Comparison of ENCODE assay signal across 15 cellular contexts in genomic region chr9:87567047-87567446, GRCh38.
DNase-seq lines count a peak whose midpoint lies in the region; FAIRE-seq and TF ChIP-seq lines count a peak whose summit lies in the region.
"Had no signal": no experiment of that assay in that cellular context is flagged by ENCODE, and none has a peak within 500 bp of the region (broad histone marks: within the 10 kb centered on the region; RNA-seq: fewer than 3 reads in every experiment).

No MANE protein-coding gene starts in this region.

- dilution Hi-C loops in endothelial cell of umbilical vein (cut with MboI; ENCODE audit: extremely low pct_ligation_motif_present, low sequenced_read_pairs), result no loop called here

- H3K4me1 Mint-ChIP-seq in CD14-positive monocyte, result peaks cover 27% of the 10 kb centered on the region
- H3K4me1 Mint-ChIP-seq: activated B cell treated with CpG ODN at 0.5 μM for 24 hours had no signal

- POLR2A ChIA-PET in endothelial cell of umbilical vein (lab: Charles Lee), result no interaction called here

- H3K9ac ChIP-seq in endothelial cell of umbilical vein (replicated peaks; ENCODE audit: extremely low read depth, insufficient read depth, low read length) (no peak overlapping the region), parathyroid adenoma (no peak overlapping the region)

- H3K27ac Mint-ChIP-seq in CD14-positive monocyte, result peak overlapping the region in 1 of 7 donors; percentile 45
- H3K27ac Mint-ChIP-seq: activated B cell treated with CpG ODN at 0.5 μM for 24 hours had no signal

- peaks cover 38% of the 10 kb centered on the region for H3K4me1 ChIP-seq in endothelial cell of umbilical vein (ENCODE audit: control insufficient read depth, extremely low read depth, insufficient read depth, low read length)
- H3K4me1 ChIP-seq in parathyroid adenoma, result peaks cover 3% of the 10 kb centered on the region

- intact Hi-C loops in endothelial cell of umbilical vein (cut with micrococcal nuclease), result no loop called here
- intact Hi-C loops in CD14-positive monocyte (cut with micrococcal nuclease), result no loop called here

- BruUV-seq in endothelial cell of umbilical vein (replicated peaks; lab: Mats Ljungman, UMichigan), result no TSS peak

- TF ChIP-seq CTCF in endothelial cell of umbilical vein (IDR thresholded peaks at IDR 0.05; ENCODE audit: extremely low read depth in 1 of 2, insufficient read depth in 1 of 2, low read depth in 1 of 2, low read length in 2 of 2), result no peak
- no peak for TF ChIP-seq CTCF in parathyroid adenoma (IDR thresholded peaks at IDR 0.05)
- TF ChIP-seq CTCF in CD14-positive monocyte (IDR thresholded peaks at IDR 0.05), result no peak

- no peak overlapping the region for H3K4me3 Mint-ChIP-seq in CD14-positive monocyte
- H3K4me3 Mint-ChIP-seq: activated B cell treated with CpG ODN at 0.5 μM for 24 hours had no signal

- no peak overlapping the region for H3K27ac ChIP-seq in endothelial cell of umbilical vein (ENCODE audit: insufficient read depth, low read depth, low read length)
- no peak overlapping the region for H3K27ac ChIP-seq in parathyroid adenoma
- H3K27ac ChIP-seq: pancreas had no signal

- DNase-seq in DMS 273 treated with DMSO at 0.1 percent for 48 hours (lab: John Stamatoyannopoulos, UW) (peak; percentile 82), NCI-H226 (peak; percentile 59), endothelial cell of umbilical vein (ENCODE audit: low read depth, low spot score) (peak; percentile 56), NOMO-1 treated with DMSO at 0.1 percent for 48 hours (lab: John Stamatoyannopoulos, UW; ENCODE audit: unreplicated experiment) (no peak), CD14-positive monocyte (ENCODE audit: low spot score) (no peak)
- DNase-seq in activated naive CD4-positive, alpha-beta T cell treated with anti-CD3 and anti-CD28 coated beads, Interleukin-2, amount 50 U/mL, for 16 hours, result no peak
- DNase-seq: activated B cell treated with CpG ODN at 0.5 μM for 24 hours; activated naive CD4-positive, alpha-beta T cell; NCI-H345; pancreas; stimulated activated CD4-positive, alpha-beta T cell treated with anti-CD3 and anti-CD28 coated beads, Interleukin-15, amount 100 ng/mL, for 24 hours had no signal

- H4K20me1 ChIP-seq in endothelial cell of umbilical vein (replicated peaks; ENCODE audit: control insufficient read depth, extremely low read depth, insufficient read depth, low read length), result no peaks in the 10 kb centered on the region

- no peak for TF ChIP-seq POLR2A in endothelial cell of umbilical vein (IDR thresholded peaks at IDR 0.05; ENCODE audit: low read depth, low read length)

- peaks cover 0 to 4% of the 10 kb centered on the region in 2 experiments for H3K36me3 ChIP-seq in endothelial cell of umbilical vein (ENCODE audit: control insufficient read depth in 2 of 2, extremely low read depth in 1 of 2, insufficient read depth in 2 of 2, low read length in 2 of 2)
- H3K36me3 ChIP-seq in parathyroid adenoma (ENCODE audit: control insufficient read depth, insufficient read depth, low read length), result no peaks in the 10 kb centered on the region
- H3K36me3 ChIP-seq: pancreas had no signal

- no peak for FAIRE-seq in endothelial cell of umbilical vein (lab: Jason Lieb, UNC)
- FAIRE-seq: GM12892, HTR-8/SVneo, islet of Langerhans, pancreas had no signal

- H3K27me3 ChIP-seq in endothelial cell of umbilical vein (ENCODE audit: control insufficient read depth in 2 of 2, insufficient read depth in 2 of 2, low read length in 2 of 2) (no peaks in the 10 kb centered on the region), parathyroid adenoma (ENCODE audit: control insufficient read depth, insufficient read depth, low read length) (no peaks in the 10 kb centered on the region)
- H3K27me3 ChIP-seq: pancreas had no signal

- CTCF ChIA-PET in endothelial cell of umbilical vein (lab: Charles Lee), result interaction anchor here (1.0 to 1.2 kb wide), 3 partner anchors 11 to 96 kb away, joined by 3 to 5 read pairs (median 4); no protein-coding TSS in a partner anchor

- peaks cover 0 to 2% (median 0%) of the 10 kb centered on the region in 3 donors for H3K27me3 Mint-ChIP-seq in CD14-positive monocyte (ENCODE audit: low read depth in 3 of 3)
- H3K27me3 Mint-ChIP-seq: activated B cell treated with CpG ODN at 0.5 μM for 24 hours had no signal

- H3K4me2 ChIP-seq in endothelial cell of umbilical vein (ENCODE audit: insufficient read depth, low read length) (no peak overlapping the region), parathyroid adenoma (ENCODE audit: low read length) (no peak overlapping the region)

- peaks cover 0 to 1% (median 0%) of the 10 kb centered on the region in 7 donors for H3K9me3 Mint-ChIP-seq in CD14-positive monocyte
- H3K9me3 Mint-ChIP-seq: activated B cell treated with CpG ODN at 0.5 μM for 24 hours had no signal

- no peaks in the 10 kb centered on the region for H3K9me1 ChIP-seq in endothelial cell of umbilical vein (replicated peaks; ENCODE audit: control insufficient read depth, extremely low read depth, insufficient read depth, low read length)

- peaks cover 47 to 54% of the 10 kb centered on the region in 2 donors for H3K36me3 Mint-ChIP-seq in CD14-positive monocyte

- H3K4me3 ChIP-seq in endothelial cell of umbilical vein (replicated peaks in 1 of 3; ENCODE audit: insufficient read depth in 1 of 3, low read depth in 1 of 3, low read length in 3 of 3), result no peak overlapping the region
- H3K4me3 ChIP-seq in parathyroid adenoma (ENCODE audit: low read depth, low read length), result no peak overlapping the region
- H3K4me3 ChIP-seq: pancreas had no signal

- H2AFZ ChIP-seq in endothelial cell of umbilical vein (ENCODE audit: low read depth, low read length) (no peak overlapping the region), parathyroid adenoma (peak overlapping the region; percentile 22)

- H3K9me3 ChIP-seq in endothelial cell of umbilical vein (replicated peaks; ENCODE audit: control insufficient read depth, insufficient read depth, low read length) (no peaks in the 10 kb centered on the region), parathyroid adenoma (ENCODE audit: control insufficient read depth, low read length) (no peaks in the 10 kb centered on the region)
- H3K9me3 ChIP-seq: pancreas had no signal

- H3K79me2 ChIP-seq in endothelial cell of umbilical vein (ENCODE audit: control insufficient read depth, insufficient read depth, low read length) (peaks cover 9% of the 10 kb centered on the region), parathyroid adenoma (no peaks in the 10 kb centered on the region)

TF ChIP-seq in endothelial cell of umbilical vein, 7 proteins besides CTCF, POLR2A, EP300 and RAD21:
- TF ChIP-seq POLR2AphosphoS5 (IDR thresholded peaks at IDR 0.05; ENCODE audit: insufficient read depth, low read depth, low read length) (no peak), GATA2 (IDR thresholded peaks at IDR 0.05; ENCODE audit: insufficient read depth, insufficient read length, low read depth, low read length) (no peak), MYC (IDR thresholded peaks at IDR 0.05; ENCODE audit: low read depth, low read length) (no peak), FOS (IDR thresholded peaks at IDR 0.05; ENCODE audit: borderline replicate concordance, insufficient read depth, low read length) (no peak), JUN (IDR thresholded peaks at IDR 0.05; ENCODE audit: borderline replicate concordance, insufficient read depth, insufficient read length, low read depth) (no peak)
TF ChIP-seq in endothelial cell of umbilical vein: peak in this region for 0.

Comparison
In these comparisons a context has a peak if more than half of its experiments do, and no peak if none do; other contexts are left out.
1. DNase-seq: peak in DMS 273 treated with DMSO at 0.1 percent for 48 hours (single experiment), NCI-H226 (single experiment) and endothelial cell of umbilical vein (single experiment); none in activated naive CD4-positive, alpha-beta T cell treated with anti-CD3 and anti-CD28 coated beads, Interleukin-2, amount 50 U/mL, for 16 hours (single experiment), NOMO-1 treated with DMSO at 0.1 percent for 48 hours (single experiment) and CD14-positive monocyte (single experiment).